In the genomic region with DNA sequence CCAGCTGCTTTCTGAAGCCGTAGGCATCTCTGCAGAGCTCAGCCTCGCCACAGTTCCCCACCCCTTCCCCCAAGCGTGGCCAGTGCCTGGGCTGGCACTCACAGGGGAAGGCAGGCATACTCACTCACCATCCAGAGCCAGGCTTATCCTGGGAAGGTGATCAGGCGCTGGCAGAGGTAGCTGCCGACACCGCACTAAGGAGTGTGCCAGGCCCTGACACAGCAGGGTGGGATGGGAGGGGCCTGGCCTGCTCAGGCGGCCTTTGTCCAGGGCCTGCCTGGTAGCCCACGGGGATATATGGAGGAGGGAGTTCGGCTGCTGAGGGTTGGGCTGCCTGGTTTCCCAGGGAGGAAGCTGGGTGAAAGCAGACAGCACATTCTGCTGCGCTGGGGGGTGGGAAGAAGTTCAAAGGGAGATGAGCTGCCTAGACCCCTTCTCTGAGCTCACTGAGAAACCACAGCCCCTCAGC, we compare ENCODE assay signal across 9 cellular contexts. TPM values are rescaled to one million over a fixed set of nuclear protein-coding genes. Genes with fewer than 3 reads are reported as not detected.
DNase-seq lines count a peak whose midpoint lies in the region; TF ChIP-seq lines count a peak whose summit lies in the region.
"Had no signal": no experiment of that assay in that cellular context is flagged by ENCODE, and none has a peak within 500 bp of the region (broad histone marks: within the 10 kb centered on the region; RNA-seq: fewer than 3 reads in every experiment).

No MANE protein-coding gene starts in this region.

- no peak overlapping the region for H3K4me2 ChIP-seq in Karpas-422 (ENCODE audit: low read depth, low read length, poor library complexity, severe bottlenecking)

- in situ Hi-C loops in transverse colon (cut with MboI; ENCODE audit: low pct_ligation_motif_present in 1 of 4, low pct_unique_long_range_greater_than_20kb in 1 of 4, low sequenced_read_pairs in 3 of 4), result no loop called here

- H3K4me1 ChIP-seq in transverse colon (peaks cover 16 to 66% (median 23%) of the 10 kb centered on the region in 4 donors), Karpas-422 (ENCODE audit: low read length) (peaks cover 17% of the 10 kb centered on the region)

- no peaks in the 10 kb centered on the region for H3K79me2 ChIP-seq in Karpas-422 (ENCODE audit: low read length)

- no peaks in the 10 kb centered on the region for H3K9me2 ChIP-seq in Karpas-422 (replicated peaks; ENCODE audit: insufficient read depth, low read length)

- no peak overlapping the region for H3K4me3 ChIP-seq in transverse colon
- H3K4me3 ChIP-seq in Karpas-422 (ENCODE audit: low read length), result no peak overlapping the region

- TF ChIP-seq CTCF in transverse colon (IDR thresholded peaks at IDR 0.05), result no peak

- 48 to 68% methylated on average over 3 to 10 of the region's 10 CpGs for WGBS in transverse colon (ENCODE audit: low coverage in 1 of 2), 2 donors

- TF ChIP-seq EP300 in transverse colon (IDR thresholded peaks at IDR 0.05; ENCODE audit: low read depth), result no peak

- TF ChIP-seq POLR2A in transverse colon (IDR thresholded peaks at IDR 0.05), result no peak

- no peaks in the 10 kb centered on the region for H3K9me3 ChIP-seq in transverse colon
- H3K9me3 ChIP-seq in Karpas-422 (ENCODE audit: low read length), result no peaks in the 10 kb centered on the region

- intact Hi-C loops in transverse colon (cut with DNase I; ENCODE audit: low total_unique reads), result no loop called here

- H3K27ac ChIP-seq in cingulate gyrus (ENCODE audit: low read depth, low read length), result peak overlapping the region; percentile 91
- peak overlapping the region; percentile 50 to 84 (median 78) for H3K27ac ChIP-seq in transverse colon
- no peak overlapping the region for H3K27ac ChIP-seq in Karpas-422 (ENCODE audit: low read length)

- no peak overlapping the region for H3K9ac ChIP-seq in Karpas-422 (ENCODE audit: low read length)

- no peaks in the 10 kb centered on the region for H3K27me3 ChIP-seq in transverse colon
- no peaks in the 10 kb centered on the region for H3K27me3 ChIP-seq in Karpas-422 (ENCODE audit: low read length)

- H3K36me3 ChIP-seq in transverse colon (peaks cover 0 to 6% (median 0%) of the 10 kb centered on the region in 4 donors), Karpas-422 (ENCODE audit: insufficient read depth, low read length) (no peaks in the 10 kb centered on the region)

- peaks cover 6% of the 10 kb centered on the region; the same call in 1 of the 2 replicates for H4K20me1 ChIP-seq in Karpas-422 (ENCODE audit: insufficient read depth, low read depth, low read length)

- DNase-seq in activated CD8-positive, alpha-beta memory T cell treated with anti-CD3 and anti-CD28 coated beads, Interleukin-2, amount 50 U/mL, for 4 hours, result peak; percentile 29
- DNase-seq in activated CD8-positive, alpha-beta memory T cell treated with anti-CD3 and anti-CD28 coated beads for 24 hours, result no peak
- DNase-seq in medulla oblongata (ENCODE audit: extremely low spot score), result peak; percentile 60
- DNase-seq in transverse colon, result no peak
- DNase-seq in KG1 (lab: John Stamatoyannopoulos, UW), result no peak
- no peak for DNase-seq in Karpas-422
- no peak for DNase-seq in stimulated activated CD4-positive, alpha-beta T cell treated with anti-CD3 and anti-CD28 coated beads, Interleukin-15, amount 100 ng/mL, for 24 hours
- DNase-seq: endodermal cell had no signal

- H2AFZ ChIP-seq in Karpas-422 (ENCODE audit: low read length), result no peak overlapping the region

RNA-seq across cellular contexts. Expression of a gene that starts 15.8 kb away (rescaled TPM):
- total RNA-seq in transverse colon, result 10 to 100 TPM; 54.3 to 77.0 (median 61.6) TPM
- 0.07 and 1.8 TPM in 2 replicates for total RNA-seq in Karpas-422 (2014; rRNA removed; shearing (Covaris generic); ENCODE audit: low replicate concordance)

RNA-seq across cellular contexts. Expression of a gene that starts 37.9 kb away (rescaled TPM):
- under 1 TPM in 1 of 4 donors, not detected in 3; 0.16 TPM for total RNA-seq in transverse colon
- not detected in 2 replicates for total RNA-seq in Karpas-422 (2014; rRNA removed; shearing (Covaris generic); ENCODE audit: low replicate concordance)

Comparison
In these comparisons a context has a peak if more than half of its experiments do, and no peak if none do; other contexts are left out.
1. DNase-seq: peak in activated CD8-positive, alpha-beta memory T cell treated with anti-CD3 and anti-CD28 coated beads, Interleukin-2, amount 50 U/mL, for 4 hours (single experiment) and medulla oblongata (single experiment); none in activated CD8-positive, alpha-beta memory T cell treated with anti-CD3 and anti-CD28 coated beads for 24 hours (single experiment), transverse colon (single experiment), KG1 (single experiment), Karpas-422 (single experiment) and stimulated activated CD4-positive, alpha-beta T cell treated with anti-CD3 and anti-CD28 coated beads, Interleukin-15, amount 100 ng/mL, for 24 hours (single experiment).
2. RNA of a gene that starts 15.8 kb away (total RNA-seq): 54.3 to 77.0 TPM in transverse colon; 0.07 to 1.8 TPM in Karpas-422; every median in the first group is over 10 times any median in the second.